Comparison of ENCODE assay signal across 8 cellular contexts in the genomic region with DNA sequence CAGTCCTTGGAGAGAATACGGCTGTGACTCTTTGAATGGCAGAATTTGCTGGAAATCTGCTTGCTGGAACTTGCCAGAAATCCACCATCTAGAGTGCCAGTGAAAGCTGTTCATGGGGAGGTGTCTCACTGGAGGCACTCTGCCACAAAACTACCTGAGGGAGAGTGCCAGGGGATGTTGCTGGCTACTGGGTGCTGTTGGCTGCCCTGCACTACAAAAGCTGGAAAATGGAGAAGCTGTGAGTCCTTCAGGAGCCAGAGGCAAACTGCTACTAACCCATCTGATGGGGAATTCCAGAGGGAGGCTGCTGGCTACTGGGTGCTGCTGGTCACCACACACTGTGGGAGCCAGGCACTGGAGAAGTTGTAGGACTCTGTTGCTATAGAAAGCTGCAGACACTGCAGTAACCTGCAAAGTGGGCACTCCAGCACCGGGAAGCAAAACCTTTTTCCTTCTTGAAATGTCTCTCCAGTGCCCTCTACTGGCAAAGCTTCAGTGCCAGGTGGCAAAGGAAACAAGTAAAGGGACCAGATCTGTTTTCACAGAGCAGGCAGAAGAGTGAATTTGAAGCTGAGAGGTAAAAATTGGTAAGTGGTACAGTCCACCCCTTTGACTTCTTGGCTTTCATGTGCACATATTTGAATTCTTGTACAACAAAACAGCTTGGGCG.
DNase-seq lines count a peak whose midpoint lies in the region; ATAC-seq and TF ChIP-seq lines count a peak whose summit lies in the region.

No MANE protein-coding gene starts in this region.

- no peak overlapping the region for H3K27ac ChIP-seq in RWPE2 (ENCODE audit: poor library complexity, severe bottlenecking)

- ATAC-seq in RWPE2 (ENCODE audit: low read depth) (peak; percentile 62), HG03025 (IDR thresholded peaks at IDR 0.05; ENCODE audit: low FRiP score, unreplicated experiment) (no peak), GM21737 (IDR thresholded peaks at IDR 0.05; ENCODE audit: unreplicated experiment) (no peak)

- DNase-seq in DMS79 treated with DMSO at 0.1 percent for 48 hours (lab: John Stamatoyannopoulos, UW), result peak; percentile 32
- DNase-seq in LNCaP clone FGC (ENCODE audit: low read depth), result peak; percentile 33
- no peak for DNase-seq in RWPE2 (ENCODE audit: low spot score)
- peak; percentile 40 for DNase-seq in activated naive CD4-positive, alpha-beta T cell treated with Interleukin-2 at 50 U/mL for 16 hours
- DNase-seq in glomerular visceral epithelial cell (ENCODE audit: extremely low spot score), result peak; percentile 42
- DNase-seq in retinal pigment epithelial cell (ENCODE audit: low read depth), result no peak

- no peaks in the 10 kb centered on the region for H3K36me3 ChIP-seq in RWPE2 (ENCODE audit: low read depth)

- H3K4me1 ChIP-seq in RWPE2 (ENCODE audit: insufficient read depth, poor library complexity, severe bottlenecking), result no peaks in the 10 kb centered on the region

- H3K4me3 ChIP-seq in LNCaP clone FGC (ENCODE audit: low read depth, low read length), result no peak overlapping the region
- no peak overlapping the region for H3K4me3 ChIP-seq in RWPE2 (ENCODE audit: severe bottlenecking)
- no peak overlapping the region for H3K4me3 ChIP-seq in retinal pigment epithelial cell (ENCODE audit: low read length)

- H3K27me3 ChIP-seq in RWPE2 (ENCODE audit: insufficient read depth, poor library complexity, severe bottlenecking), result no peaks in the 10 kb centered on the region

- no peaks in the 10 kb centered on the region for H3K9me3 ChIP-seq in RWPE2 (ENCODE audit: severe bottlenecking)

- TF ChIP-seq CTCF in LNCaP clone FGC (IDR thresholded peaks at IDR 0.05; ENCODE audit: control insufficient read depth, extremely low read depth, insufficient read depth), result peak; percentile 60
- TF ChIP-seq CTCF in RWPE2 (IDR thresholded peaks at IDR 0.05; ENCODE audit: poor library complexity, severe bottlenecking), result peak; percentile 71
- TF ChIP-seq CTCF in retinal pigment epithelial cell (conservative IDR thresholded peaks at IDR 0.05; ENCODE audit: low read depth, low read length), result peak; percentile 89

Comparison
In these comparisons a context has a peak if more than half of its experiments do, and no peak if none do; other contexts are left out.
1. DNase-seq: peak in DMS79 treated with DMSO at 0.1 percent for 48 hours (single experiment), LNCaP clone FGC (single experiment), activated naive CD4-positive, alpha-beta T cell treated with Interleukin-2 at 50 U/mL for 16 hours (single experiment) and glomerular visceral epithelial cell (single experiment); none in RWPE2 (single experiment) and retinal pigment epithelial cell (single experiment).
2. Peak in every context shown above with its lines, with median percentiles within 50 percentile points of each other: CTCF ChIP-seq.